ENCODE assay signal across 11 cellular contexts in genomic region chr1:202656057-202656456, GRCh38. TPM values are rescaled to one million over a fixed set of nuclear protein-coding genes. Genes with fewer than 3 reads are reported as not detected.
A peak's percentile ranks its signal among the peaks of the same experiment; 100 is the strongest.
DNase-seq lines count a peak whose midpoint lies in the region; ATAC-seq and TF ChIP-seq lines count a peak whose summit lies in the region.
"Had no signal": no experiment of that assay in that cellular context is flagged by ENCODE, and none has a peak within 500 bp of the region (broad histone marks: within the 10 kb centered on the region; RNA-seq: fewer than 3 reads in every experiment).

No MANE protein-coding gene starts in this region.

- no peaks in the 10 kb centered on the region for H3K9me3 ChIP-seq in mucosa of descending colon

- TF ChIP-seq CTCF in GM10266 (IDR thresholded peaks at IDR 0.05; ENCODE audit: control insufficient read depth, insufficient read depth, low read depth, missing control alignments): peak; percentile 18
- 0 out of 2 replicates have a peak, but pooled peaks have one; percentile 14 for TF ChIP-seq CTCF in LNCaP clone FGC (IDR thresholded peaks at IDR 0.05; ENCODE audit: control insufficient read depth, extremely low read depth, insufficient read depth)
- TF ChIP-seq CTCF in cardiac fibroblast (IDR thresholded peaks at IDR 0.05; ENCODE audit: low read depth, low read length): peak; percentile 7
- TF ChIP-seq CTCF in mucosa of descending colon (IDR thresholded peaks at IDR 0.05): no peak

- H3K36me3 ChIP-seq in mucosa of descending colon (ENCODE audit: low read depth): no peaks in the 10 kb centered on the region

- DNase-seq in GM10266 (ENCODE audit: extremely low spot score): no peak
- no peak for DNase-seq in LNCaP clone FGC (ENCODE audit: low read depth)
- peak; percentile 8 to 11 for DNase-seq in cardiac fibroblast (ENCODE audit: low read depth in 2 of 2)
- DNase-seq in mucosa of descending colon: peak in 1 of 3 donors; percentile 36
- DNase-seq in NCI-H2029 (lab: John Stamatoyannopoulos, UW): no peak
- DNase-seq in NCI-H1105 treated with DMSO at 0.1 percent for 48 hours (lab: John Stamatoyannopoulos, UW): no peak
- DNase-seq: activated CD8-positive, alpha-beta memory T cell treated with anti-CD3 and anti-CD28 coated beads, Interleukin-2, amount 50 U/mL, for 48 hours; NCI-H510A treated with DMSO at 0.1 percent for 48 hours; T-helper 17 cell had no signal

- ATAC-seq in mucosa of descending colon: peak; percentile 33
- ATAC-seq in HG02938 (IDR thresholded peaks at IDR 0.05; ENCODE audit: unreplicated experiment): no peak
- ATAC-seq: T-helper 17 cell had no signal

- no peaks in the 10 kb centered on the region for H3K4me1 ChIP-seq in mucosa of descending colon (ENCODE audit: low read depth)

- H3K4me3 ChIP-seq in LNCaP clone FGC (ENCODE audit: low read depth, low read length): no peak overlapping the region
- no peak overlapping the region for H3K4me3 ChIP-seq in cardiac fibroblast (replicated peaks in 1 of 2; ENCODE audit: low read depth in 2 of 2, low read length in 2 of 2)
- H3K4me3 ChIP-seq in mucosa of descending colon: no peak overlapping the region

- intact Hi-C loops in mucosa of descending colon (cut with DNase I, micrococcal nuclease): no loop called here

RNA-seq across cellular contexts. Expression of gene SYT2, which starts 54.2 kb away (rescaled TPM):
- under 1 TPM in 2 of 3 donors, not detected in 1; 0.16 to 0.43 TPM for total RNA-seq in mucosa of descending colon
- total RNA-seq: lung microvascular endothelial cell, T-helper 17 cell had no signal

Comparison
In these comparisons a context has a peak if more than half of its experiments do, and no peak if none do; other contexts are left out.
1. DNase-seq: peak in cardiac fibroblast (2 of 2); none in GM10266 (single experiment), LNCaP clone FGC (single experiment), NCI-H2029 (single experiment) and NCI-H1105 treated with DMSO at 0.1 percent for 48 hours (single experiment).